In genomic region chr9:128114326-128115186, GRCh38 we compare ENCODE assay signal across 12 cellular contexts. TPM values are rescaled to one million over a fixed set of nuclear protein-coding genes. Genes with fewer than 3 reads are reported as not detected.
DNase-seq lines count a peak whose midpoint lies in the region; ATAC-seq and TF ChIP-seq lines count a peak whose summit lies in the region.
"Had no signal": no experiment of that assay in that cellular context is flagged by ENCODE, and none has a peak within 500 bp of the region (broad histone marks: within the 10 kb centered on the region; RNA-seq: fewer than 3 reads in every experiment).

No MANE protein-coding gene starts in this region.

- CTCF ChIA-PET in Calu3 (lab: Charles Lee) = interaction anchor here (1.5 kb wide), 1 partner anchor 63 kb away, joined by 4 read pairs; no protein-coding TSS in a partner anchor

- H3K4me3 Mint-ChIP-seq in Calu3 (ENCODE audit: low read depth, unreplicated experiment) = peak overlapping the region; percentile 34
- no peak overlapping the region for H3K4me3 Mint-ChIP-seq in dendritic cell treated with granulocyte-macrophage colony-stimulating factor and Interleukin-4, amounts not matched to agents 40 ng/mL and 50 ng/mL, for 4 days

- peak overlapping the region; percentile 75 for H3K27ac Mint-ChIP-seq in Calu3 (ENCODE audit: unreplicated experiment)
- peak overlapping the region; percentile 30 for H3K27ac Mint-ChIP-seq in dendritic cell treated with granulocyte-macrophage colony-stimulating factor and Interleukin-4, amounts not matched to agents 40 ng/mL and 50 ng/mL, for 4 days

- no peaks in the 10 kb centered on the region for H3K27me3 ChIP-seq in neuronal stem cell (ENCODE audit: control insufficient read depth in 3 of 3, insufficient read depth in 3 of 3, low read depth in 1 of 3, low read length in 3 of 3)

- H3K14ac ChIP-seq in neuronal stem cell (ENCODE audit: low read length) = no peak overlapping the region

- no peak for ATAC-seq in GM18519 (IDR thresholded peaks at IDR 0.05; ENCODE audit: low FRiP score, unreplicated experiment)
- ATAC-seq: activated naive CD4-positive, alpha-beta T cell treated with anti-CD3 and anti-CD28 coated beads, Interleukin-2, amount 50 U/mL, for 72 hours; HCT116 had no signal

- no CpG with 5 or more reads among the region's 29 CpGs for WGBS in neuronal stem cell (ENCODE audit: extremely low coverage in 2 of 2, insufficient read length in 2 of 2, insufficient replicate concordance in 1 of 2), 2 donors

- no peak overlapping the region for H2BK15ac ChIP-seq in neuronal stem cell (ENCODE audit: low read length)

- peak overlapping the region; percentile 32 for H3K23ac ChIP-seq in neuronal stem cell (ENCODE audit: low read depth, low read length, poor library complexity)

- peak overlapping the region in 1 of 2 donors; percentile 12 for H3K4me3 ChIP-seq in neuronal stem cell (ENCODE audit: low read length in 2 of 2)

- H3K4me1 Mint-ChIP-seq in Calu3 (ENCODE audit: low read depth, unreplicated experiment) = peaks cover 16% of the 10 kb centered on the region
- peaks cover 43% of the 10 kb centered on the region for H3K4me1 Mint-ChIP-seq in dendritic cell treated with granulocyte-macrophage colony-stimulating factor and Interleukin-4, amounts not matched to agents 40 ng/mL and 50 ng/mL, for 4 days (ENCODE audit: low read depth)

- no peak overlapping the region for H2BK12ac ChIP-seq in neuronal stem cell (ENCODE audit: low read length)

- no peak overlapping the region for H2AFZ ChIP-seq in neuronal stem cell (ENCODE audit: low read length)

- no peak overlapping the region for H3K18ac ChIP-seq in neuronal stem cell (ENCODE audit: low read length)

- H3K4me1 ChIP-seq in neuronal stem cell (ENCODE audit: control insufficient read depth in 2 of 2, insufficient read depth in 1 of 2, low read depth in 1 of 2, low read length in 2 of 2) = peaks cover 4 to 7% of the 10 kb centered on the region in 2 donors

- no peak overlapping the region for H4K8ac ChIP-seq in neuronal stem cell (ENCODE audit: low read depth, low read length)

- H2AK5ac ChIP-seq in neuronal stem cell (ENCODE audit: low read depth, low read length) = peak overlapping the region; percentile 10

- intact Hi-C loops in Calu3 (cut with micrococcal nuclease; ENCODE audit: unreplicated experiment) = no loop called here
- intact Hi-C loops in dendritic cell treated with granulocyte-macrophage colony-stimulating factor and Interleukin-4, amounts not matched to agents 40 ng/mL and 50 ng/mL, for 4 days (cut with micrococcal nuclease) = no loop called here

- H2BK120ac ChIP-seq in neuronal stem cell (ENCODE audit: low read depth, low read length) = no peak overlapping the region

- TSS peak; percentile 22 for BruUV-seq in Calu3 (replicated peaks; lab: Mats Ljungman, UMichigan)

- no peak for TF ChIP-seq CTCF in Calu3 (IDR thresholded peaks at IDR 0.05; ENCODE audit: unreplicated experiment)

- DNase-seq in Calu3 = no peak
- DNase-seq in neuronal stem cell (ENCODE audit: low spot score) = no peak
- no peak for DNase-seq in ureter (ENCODE audit: low spot score)
- no peak for DNase-seq in stimulated activated CD4-positive, alpha-beta T cell treated with anti-CD3 and anti-CD28 coated beads, Interleukin-4, amount 100 ng/mL, for 4 hours
- DNase-seq: DMS79 treated with DMSO at 0.1 percent for 48 hours, NCI-H1092 treated with DMSO at 0.1 percent for 48 hours had no signal

- no peak overlapping the region for H3K9ac ChIP-seq in neuronal stem cell (ENCODE audit: low read depth, low read length, poor library complexity)

- no peak overlapping the region for H3K4me2 ChIP-seq in neuronal stem cell (ENCODE audit: insufficient read depth, low read length, poor library complexity, severe bottlenecking)

- no peak overlapping the region for H4K91ac ChIP-seq in neuronal stem cell (ENCODE audit: low read depth, low read length, poor library complexity)

- H3K36me3 ChIP-seq in neuronal stem cell (replicated peaks in 1 of 2; ENCODE audit: control insufficient read depth in 2 of 2, insufficient read depth in 2 of 2, low read length in 2 of 2) = peaks cover 5 to 7% of the 10 kb centered on the region in 2 donors

- H3K4ac ChIP-seq in neuronal stem cell (ENCODE audit: low read length) = no peak overlapping the region

- H3K36me3 Mint-ChIP-seq in Calu3 (ENCODE audit: insufficient read depth, unreplicated experiment) = peaks cover 64% of the 10 kb centered on the region
- peaks cover 48% of the 10 kb centered on the region for H3K36me3 Mint-ChIP-seq in dendritic cell treated with granulocyte-macrophage colony-stimulating factor and Interleukin-4, amounts not matched to agents 40 ng/mL and 50 ng/mL, for 4 days (ENCODE audit: low read depth)
- H3K36me3 Mint-ChIP-seq: activated naive CD4-positive, alpha-beta T cell treated with anti-CD3 and anti-CD28 coated beads, Interleukin-2, amount 50 U/mL, for 72 hours had no signal

- H3K79me1 ChIP-seq in neuronal stem cell (ENCODE audit: low read depth, low read length) = no peaks in the 10 kb centered on the region

- H2BK5ac ChIP-seq in neuronal stem cell (ENCODE audit: low read length) = no peak overlapping the region

- H3K9me3 Mint-ChIP-seq in Calu3 (ENCODE audit: low read depth, unreplicated experiment) = no peaks in the 10 kb centered on the region
- H3K9me3 Mint-ChIP-seq in dendritic cell treated with granulocyte-macrophage colony-stimulating factor and Interleukin-4, amounts not matched to agents 40 ng/mL and 50 ng/mL, for 4 days = no peaks in the 10 kb centered on the region
- H3K9me3 Mint-ChIP-seq: activated naive CD4-positive, alpha-beta T cell treated with anti-CD3 and anti-CD28 coated beads, Interleukin-2, amount 50 U/mL, for 72 hours had no signal

- no peaks in the 10 kb centered on the region for H3K27me3 Mint-ChIP-seq in Calu3 (ENCODE audit: unreplicated experiment)
- H3K27me3 Mint-ChIP-seq in dendritic cell treated with granulocyte-macrophage colony-stimulating factor and Interleukin-4, amounts not matched to agents 40 ng/mL and 50 ng/mL, for 4 days = peaks cover 6% of the 10 kb centered on the region

- no peak overlapping the region for H3K27ac ChIP-seq in neuronal stem cell (replicated peaks; ENCODE audit: low read length)

- H3K9me3 ChIP-seq in neuronal stem cell (replicated peaks in 1 of 2; ENCODE audit: control insufficient read depth in 2 of 2, insufficient read depth in 1 of 2, low read depth in 1 of 2, low read length in 2 of 2) = no peaks in the 10 kb centered on the region

RNA-seq across cellular contexts. Expression of gene PTGES2, which starts 13.0 kb away (rescaled TPM):
- total RNA-seq in Calu3 (2022) = 121 and 137 TPM in 2 replicates
- 19.0 TPM for polyA plus RNA-seq in neuronal stem cell (2013, experiment 1 of 2)
- 21.6 TPM for polyA plus RNA-seq in neuronal stem cell (2013, experiment 2 of 2)
- total RNA-seq in ureter = 87.8 TPM

RNA-seq across cellular contexts. Expression of gene LCN2, which starts 34.7 kb away (rescaled TPM):
- total RNA-seq in Calu3 (2022) (2,733 and 4,208 TPM in 2 replicates), ureter (143 TPM)
- polyA plus RNA-seq in neuronal stem cell (2013, experiment 1 of 2) = 0.08 TPM
- polyA plus RNA-seq in neuronal stem cell (2013, experiment 2 of 2) = 0.10 TPM
- total RNA-seq: activated naive CD4-positive, alpha-beta T cell treated with anti-CD3 and anti-CD28 coated beads, Interleukin-2, amount 50 U/mL, for 72 hours; HT1080 had no signal
- polyA plus RNA-seq: neural cell had no signal

RNA-seq across cellular contexts. Expression of gene BBLN, which starts 45.5 kb away (rescaled TPM):
- total RNA-seq in Calu3 (2022) (77.6 and 82.3 TPM in 2 replicates), ureter (179 TPM)
- polyA plus RNA-seq in neuronal stem cell (2013, experiment 1 of 2) = 95.6 TPM
- polyA plus RNA-seq in neuronal stem cell (2013, experiment 2 of 2) = 101 TPM

RNA-seq across cellular contexts. Expression of gene SLC25A25, which starts 46.5 kb away (rescaled TPM):
- 19.5 and 22.1 TPM in 2 replicates for total RNA-seq in Calu3 (2022)
- polyA plus RNA-seq in neuronal stem cell (2013, experiment 1 of 2) = 7.8 TPM
- 7.4 TPM for polyA plus RNA-seq in neuronal stem cell (2013, experiment 2 of 2)
- 21.7 TPM for total RNA-seq in ureter

RNA-seq across cellular contexts. Expression of gene NAIF1, which starts 47.4 kb away (rescaled TPM):
- 6.7 and 9.0 TPM in 2 replicates for total RNA-seq in Calu3 (2022)
- 6.9 TPM for polyA plus RNA-seq in neuronal stem cell (2013, experiment 1 of 2)
- 7.8 TPM for polyA plus RNA-seq in neuronal stem cell (2013, experiment 2 of 2)
- 6.9 TPM for total RNA-seq in ureter

Comparison
In these comparisons a context has a peak if more than half of its experiments do, and no peak if none do; other contexts are left out.
1. RNA of gene LCN2, which starts 34.7 kb away (total RNA-seq): 2,733 to 4,208 TPM in Calu3; 143 TPM in ureter (single experiment); every median in the first group is over 10 times any median in the second.